8 cellular contexts compared by ENCODE assay signal in the genomic region with DNA sequence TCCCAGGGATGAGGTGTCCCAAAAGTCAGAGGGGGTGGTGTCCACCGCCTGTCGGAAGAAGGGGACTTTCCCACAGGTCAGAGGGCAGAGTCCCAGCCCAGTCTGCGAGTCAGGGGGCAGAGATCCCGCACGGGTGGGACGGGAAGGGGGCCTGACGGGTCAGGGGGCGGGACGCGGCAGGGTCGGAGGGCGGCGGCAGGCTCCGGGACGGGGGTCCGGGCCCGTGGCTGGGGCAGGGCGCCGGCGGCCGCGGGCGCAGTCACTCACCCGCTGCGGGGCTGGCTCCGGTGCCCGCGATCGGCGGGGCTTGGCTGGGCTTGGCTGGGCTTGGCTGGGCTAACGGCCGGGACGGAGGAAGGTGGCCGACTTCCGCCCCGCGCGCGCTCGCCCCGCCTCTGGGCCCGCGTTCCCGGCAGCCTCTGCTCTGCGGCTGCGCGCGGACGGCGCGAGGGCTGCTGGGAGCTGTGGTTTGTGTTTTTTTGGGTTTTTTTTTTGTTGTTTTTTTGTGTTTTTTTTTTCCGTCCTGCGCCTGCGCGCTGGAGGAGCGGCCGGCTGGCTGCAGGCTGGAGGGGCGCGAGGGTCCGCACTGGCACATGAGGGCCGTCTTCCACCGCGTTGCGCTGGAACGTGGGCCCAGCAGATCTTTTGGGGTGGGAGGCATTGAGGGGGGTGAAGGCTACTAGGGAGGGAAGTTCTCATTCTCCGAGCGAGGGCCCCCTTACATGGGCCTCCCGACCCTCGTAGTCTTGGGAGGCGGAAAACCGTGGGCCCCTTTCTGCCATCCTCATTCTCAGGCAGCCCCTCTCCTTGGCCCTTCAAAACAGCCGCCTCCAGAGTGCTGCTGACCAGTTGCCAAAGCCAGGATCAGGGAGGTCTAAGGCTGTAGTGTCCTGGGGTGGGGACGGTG. TPM values are rescaled to one million over a fixed set of nuclear protein-coding genes. Genes with fewer than 3 reads are reported as not detected.
DNase-seq lines count a peak whose midpoint lies in the region; ATAC-seq, FAIRE-seq and TF ChIP-seq lines count a peak whose summit lies in the region.

CANT1 (minus strand) TSS at position 368 of the 907 bp plus-strand sequence. CDS start 12,142 bp downstream, outside the sequence.

- DNase-seq in D341Med (ENCODE audit: low spot score), result peak; percentile 100
- peak; percentile 100 for DNase-seq in GM20000 (ENCODE audit: low spot score)
- DNase-seq in HTR-8/SVneo (ENCODE audit: insufficient read length, low spot score), result peak; percentile 90
- DNase-seq in RCC 7860 (ENCODE audit: low spot score), result peak; percentile 49
- DNase-seq in activated T-helper 1 cell treated with anti-CD3 and anti-CD28 coated beads, Interleukin-12 subunit alpha, Interleukin-12 subunit beta, Interleukin-2, Interleukin-4 antibody, amounts not matched to agents 30 ng/mL and 10 ng/mL and 1 ng/mL, durations not matched to agents 14 hours and 24 hours and 36 hours (ENCODE audit: low spot score), result peak; percentile 88
- peak; percentile 78 for DNase-seq in fibroblast of mammary gland (ENCODE audit: low read depth)
- peak; percentile 84 for DNase-seq in natural killer cell
- DNase-seq in stimulated activated naive CD4-positive, alpha-beta T cell treated with Interleukin-2 at 50 U/mL for 16 hours (lab: John Stamatoyannopoulos, UW), result peak; percentile 80

- peaks cover 52% of the 10 kb centered on the region for H3K4me1 Mint-ChIP-seq in activated T-helper 1 cell treated with anti-CD3 and anti-CD28 coated beads, Interleukin-12 subunit alpha, Interleukin-12 subunit beta, Interleukin-2, Interleukin-4 antibody, amounts not matched to agents 30 ng/mL and 10 ng/mL and 1 ng/mL, durations not matched to agents 14 hours and 24 hours and 36 hours (ENCODE audit: low read depth)
- H3K4me1 Mint-ChIP-seq in natural killer cell, result peaks cover 37 to 48% of the 10 kb centered on the region in 2 donors

- ATAC-seq in natural killer cell, result peak; percentile 94 to 98 (median 97)

- H3K4me3 Mint-ChIP-seq in activated T-helper 1 cell treated with anti-CD3 and anti-CD28 coated beads, Interleukin-12 subunit alpha, Interleukin-12 subunit beta, Interleukin-2, Interleukin-4 antibody, amounts not matched to agents 30 ng/mL and 10 ng/mL and 1 ng/mL, durations not matched to agents 14 hours and 24 hours and 36 hours, result peak within 1 kb of the TSS; percentile 91
- H3K4me3 Mint-ChIP-seq in natural killer cell, result peak within 1 kb of the TSS; percentile 93

- peaks cover 8% of the 10 kb centered on the region for H3K27me3 Mint-ChIP-seq in activated T-helper 1 cell treated with anti-CD3 and anti-CD28 coated beads, Interleukin-12 subunit alpha, Interleukin-12 subunit beta, Interleukin-2, Interleukin-4 antibody, amounts not matched to agents 30 ng/mL and 10 ng/mL and 1 ng/mL, durations not matched to agents 14 hours and 24 hours and 36 hours (ENCODE audit: insufficient read depth)
- peaks cover 7 to 9% of the 10 kb centered on the region in 2 donors for H3K27me3 Mint-ChIP-seq in natural killer cell (ENCODE audit: low read depth in 2 of 2)

- intact Hi-C loops in activated T-helper 1 cell treated with anti-CD3 and anti-CD28 coated beads, Interleukin-12 subunit alpha, Interleukin-12 subunit beta, Interleukin-2, Interleukin-4 antibody, amounts not matched to agents 30 ng/mL and 10 ng/mL and 1 ng/mL, durations not matched to agents 14 hours and 24 hours and 36 hours (cut with micrococcal nuclease), result loop anchor here (1.0 to 5.0 kb wide), 4 partner anchors 63 to 1547 kb away; partner anchors contain the start of gene ENGASE
- intact Hi-C loops in natural killer cell (cut with micrococcal nuclease), result loop anchor here (1.0 kb wide), 1 partner anchor 65 kb away; the partner anchor contains the start of gene ENGASE

- H3K4me3 ChIP-seq in fibroblast of mammary gland (ENCODE audit: control insufficient read depth, low read depth, low read length), result peak within 1 kb of the TSS; percentile 63

- FAIRE-seq in HTR-8/SVneo (lab: Jason Lieb, UNC) (peak; percentile 69), RCC 7860 (lab: Jason Lieb, UNC) (no peak)

- H3K27ac Mint-ChIP-seq in activated T-helper 1 cell treated with anti-CD3 and anti-CD28 coated beads, Interleukin-12 subunit alpha, Interleukin-12 subunit beta, Interleukin-2, Interleukin-4 antibody, amounts not matched to agents 30 ng/mL and 10 ng/mL and 1 ng/mL, durations not matched to agents 14 hours and 24 hours and 36 hours, result peak within 1 kb of the TSS; percentile 93
- H3K27ac Mint-ChIP-seq in natural killer cell, result peak within 1 kb of the TSS; percentile 90 to 98

- TF ChIP-seq CTCF in GM20000 (IDR thresholded peaks at IDR 0.05; ENCODE audit: extremely low read depth, missing control alignments) (no peak), fibroblast of mammary gland (conservative IDR thresholded peaks at IDR 0.05; ENCODE audit: control insufficient read depth, insufficient read depth, low read depth, low read length) (no peak), natural killer cell (IDR thresholded peaks at IDR 0.05) (no peak)

- peaks cover 12% of the 10 kb centered on the region for H3K36me3 Mint-ChIP-seq in activated T-helper 1 cell treated with anti-CD3 and anti-CD28 coated beads, Interleukin-12 subunit alpha, Interleukin-12 subunit beta, Interleukin-2, Interleukin-4 antibody, amounts not matched to agents 30 ng/mL and 10 ng/mL and 1 ng/mL, durations not matched to agents 14 hours and 24 hours and 36 hours (ENCODE audit: low read depth)
- H3K36me3 Mint-ChIP-seq in natural killer cell, result no peaks in the 10 kb centered on the region

- peaks cover 5% of the 10 kb centered on the region for H3K9me3 Mint-ChIP-seq in activated T-helper 1 cell treated with anti-CD3 and anti-CD28 coated beads, Interleukin-12 subunit alpha, Interleukin-12 subunit beta, Interleukin-2, Interleukin-4 antibody, amounts not matched to agents 30 ng/mL and 10 ng/mL and 1 ng/mL, durations not matched to agents 14 hours and 24 hours and 36 hours
- no peaks in the 10 kb centered on the region for H3K9me3 Mint-ChIP-seq in natural killer cell

RNA-seq across cellular contexts. Expression of gene CANT1, which starts in this region (rescaled TPM):
- 54.7 and 57.3 TPM in 2 replicates for total RNA-seq in activated T-helper 1 cell treated with anti-CD3 and anti-CD28 coated beads, Interleukin-12 subunit alpha, Interleukin-12 subunit beta, Interleukin-2, Interleukin-4 antibody, amounts not matched to agents 30 ng/mL and 10 ng/mL and 1 ng/mL, durations not matched to agents 14 hours and 24 hours and 36 hours
- 10 to 100 TPM; 40.0 to 58.8 (median 53.4) TPM for total RNA-seq in natural killer cell

Comparison
In these comparisons a context has a peak if more than half of its experiments do, and no peak if none do; other contexts are left out.
1. Peak in every context shown above with its lines: DNase-seq, ATAC-seq and H3K4me3 ChIP-seq.
2. DNase-seq: peak in every context shown above with its lines; median percentile 100 in D341Med; 100 in GM20000; 90 in HTR-8/SVneo; 88 in activated T-helper 1 cell treated with anti-CD3 and anti-CD28 coated beads, Interleukin-12 subunit alpha, Interleukin-12 subunit beta, Interleukin-2, Interleukin-4 antibody, amounts not matched to agents 30 ng/mL and 10 ng/mL and 1 ng/mL, durations not matched to agents 14 hours and 24 hours and 36 hours; 84 in natural killer cell; 80 in stimulated activated naive CD4-positive, alpha-beta T cell treated with Interleukin-2 at 50 U/mL for 16 hours; 78 in fibroblast of mammary gland; 49 in RCC 7860.